Comparison of ENCODE assay signal across 1 cellular context in genomic region chr13:99367663-99368448, GRCh38.
TF ChIP-seq lines count a peak whose summit lies in the region.

No MANE protein-coding gene starts in this region.

TF ChIP-seq in H1, 55 proteins besides CTCF, POLR2A, EP300 and RAD21 (continued from another document):
- TF ChIP-seq NRF1 (IDR thresholded peaks at IDR 0.05; ENCODE audit: low read depth, low read length) (no peak), POLR2AphosphoS5 (IDR thresholded peaks at IDR 0.05; ENCODE audit: low read depth, low read length) (no peak), SP4 (IDR thresholded peaks at IDR 0.05; ENCODE audit: low read length) (no peak), BACH1 (IDR thresholded peaks at IDR 0.05; ENCODE audit: low read length) (no peak), TEAD4 (IDR thresholded peaks at IDR 0.05; ENCODE audit: low read depth, low read length) (no peak), CEBPB (IDR thresholded peaks at IDR 0.05; ENCODE audit: low read depth, low read length) (no peak), TAF1 (IDR thresholded peaks at IDR 0.05; ENCODE audit: low read depth, low read length) (no peak), HDAC2 (IDR thresholded peaks at IDR 0.05; ENCODE audit: borderline replicate concordance in 1 of 2, low read depth in 2 of 2, low read length in 2 of 2) (no peak)
